11 cellular contexts compared by ENCODE assay signal in the genomic region with DNA sequence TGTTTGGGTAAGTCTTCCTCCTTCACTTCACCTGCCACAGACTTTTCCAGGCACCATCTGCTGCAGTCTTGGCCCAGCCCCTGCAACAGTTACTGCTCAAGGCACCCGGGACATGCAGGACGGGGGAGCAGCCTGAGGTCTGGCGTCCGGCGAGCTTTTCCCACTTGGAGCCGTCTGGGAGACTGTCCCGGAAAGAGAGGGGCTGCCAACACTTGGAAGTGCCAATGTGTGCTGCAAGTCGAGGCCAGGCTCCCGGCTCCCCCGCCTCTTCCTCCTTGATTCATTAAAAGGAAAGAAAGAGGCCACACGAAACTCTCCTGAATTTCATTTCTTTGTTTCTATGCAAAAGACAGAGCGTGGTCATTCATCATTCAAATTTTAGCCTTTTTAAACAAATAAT. TPM values are rescaled to one million over a fixed set of nuclear protein-coding genes. Genes with fewer than 3 reads are reported as not detected.
DNase-seq lines count a peak whose midpoint lies in the region; ATAC-seq lines count a peak whose summit lies in the region.
"Had no signal": no experiment of that assay in that cellular context is flagged by ENCODE, and none has a peak within 500 bp of the region (broad histone marks: within the 10 kb centered on the region; RNA-seq: fewer than 3 reads in every experiment).

No MANE protein-coding gene starts in this region.

- peak overlapping the region; percentile 63 for H3K27ac ChIP-seq in caudate nucleus (ENCODE audit: low read depth, low read length)

- DNase-seq in C1 segment of cervical spinal cord (lab: John Stamatoyannopoulos, UW) (peak in 10 of 14 donors; percentile 25 to 85 (median 60)), caudate nucleus (lab: John Stamatoyannopoulos, UW) (peak in 50 of 61 donors; percentile 19 to 89 (median 59)), hippocampal formation (lab: John Stamatoyannopoulos, UW) (peak; percentile 62 to 73), putamen (ENCODE audit: low spot score) (peak; percentile 79), SW480 (ENCODE audit: low spot score) (no peak), SHP77 treated with DMSO at 0.1 percent for 48 hours (lab: John Stamatoyannopoulos, UW) (no peak), A172 (ENCODE audit: low spot score) (no peak)
- DNase-seq: T-helper 2 cell had no signal

- no peak for ATAC-seq in HG02970 (IDR thresholded peaks at IDR 0.05; ENCODE audit: low FRiP score, unreplicated experiment)

RNA-seq across cellular contexts. Expression of a gene that starts 13.8 kb away (rescaled TPM):
- total RNA-seq in A172 (2014; rRNA removed; shearing (Covaris generic)), result 11.8 and 22.1 TPM in 2 replicates

RNA-seq across cellular contexts. Expression of a gene that starts 20.7 kb away (rescaled TPM):
- not detected in 2 replicates for total RNA-seq in A172 (2014; rRNA removed; shearing (Covaris generic))
- total RNA-seq: dermis microvascular lymphatic vessel endothelial cell, M059J had no signal

Comparison
In these comparisons a context has a peak if more than half of its experiments do, and no peak if none do; other contexts are left out.
1. DNase-seq: peak in C1 segment of cervical spinal cord (10 of 14), caudate nucleus (50 of 61), hippocampal formation (2 of 2) and putamen (single experiment); none in SW480 (single experiment), SHP77 treated with DMSO at 0.1 percent for 48 hours (single experiment) and A172 (single experiment).